ENCODE assay signal across 8 cellular contexts in the genomic region with DNA sequence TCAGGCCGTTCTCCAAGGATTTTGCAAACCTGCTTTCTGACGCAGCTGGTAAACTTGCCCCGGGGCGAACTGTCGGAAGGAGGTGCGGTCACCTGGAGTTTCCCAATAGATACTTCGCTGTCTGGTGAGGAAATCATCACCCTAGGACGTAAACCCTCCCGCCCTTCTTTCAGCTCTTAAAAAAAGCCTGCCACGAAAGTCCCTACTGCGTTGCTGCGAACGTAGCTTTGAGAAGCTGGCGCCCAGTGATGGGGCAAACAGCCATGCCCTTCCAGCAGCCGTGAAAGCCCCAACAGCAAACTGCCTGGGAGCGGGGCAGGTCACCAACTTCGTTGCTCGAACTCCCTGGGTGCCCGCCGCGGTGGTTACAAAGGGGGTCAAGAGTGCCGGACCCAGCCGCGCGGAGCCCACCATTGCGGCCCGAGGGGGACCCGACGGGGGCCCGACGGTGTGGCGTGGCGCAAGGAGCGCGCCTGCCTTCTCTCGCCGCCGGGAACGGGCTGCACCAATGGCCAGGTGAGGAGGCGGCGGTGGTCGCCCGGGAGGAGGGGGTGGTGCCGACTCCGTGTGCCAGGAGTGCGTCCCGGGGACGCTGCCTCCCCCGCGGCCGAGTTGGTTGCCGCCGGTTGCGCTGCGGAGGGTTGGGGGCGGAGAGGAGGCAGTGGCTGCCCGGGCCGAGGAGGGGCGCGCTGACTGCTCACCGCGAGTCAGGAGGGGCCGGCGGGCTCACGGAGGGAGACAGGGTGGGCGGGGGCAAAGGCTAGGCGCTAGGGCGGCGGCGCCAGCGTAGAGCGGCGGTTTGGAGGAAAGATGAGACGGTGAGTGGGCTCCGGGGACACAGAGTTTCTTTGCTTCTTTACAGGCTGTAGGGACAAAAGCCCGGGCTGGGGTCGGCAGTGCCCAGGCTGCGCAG. TPM values are rescaled to one million over a fixed set of nuclear protein-coding genes. Genes with fewer than 3 reads are reported as not detected.
DNase-seq lines count a peak whose midpoint lies in the region; ATAC-seq and TF ChIP-seq lines count a peak whose summit lies in the region.

A gene (plus strand): TSS at position 205 of the 913 bp plus-strand sequence. CDS start 24,813 bp downstream, outside the sequence.

- no peaks in the 10 kb centered on the region for H3K79me2 ChIP-seq in SU-DHL-6 (ENCODE audit: insufficient read depth, low read length)

- H3F3A ChIP-seq in SU-DHL-6 (ENCODE audit: insufficient read depth): peaks cover 7% of the 10 kb centered on the region; the same call in 1 of the 2 replicates

- no peak for TF ChIP-seq CTCF in SU-DHL-6 (IDR thresholded peaks at IDR 0.05; ENCODE audit: insufficient read depth, low read length, poor library complexity, severe bottlenecking)

- H3K4me2 ChIP-seq in SU-DHL-6 (ENCODE audit: low read depth, low read length, poor library complexity, severe bottlenecking): peak within 1 kb of the TSS; percentile 76

- H3K27me3 ChIP-seq in HUES6 (ENCODE audit: control insufficient read depth, insufficient read depth, low read length): peaks cover 16% of the 10 kb centered on the region; the same call in 1 of the 2 replicates
- no peaks in the 10 kb centered on the region for H3K27me3 ChIP-seq in SU-DHL-6 (ENCODE audit: low read length)
- no peaks in the 10 kb centered on the region for H3K27me3 ChIP-seq in adipocyte (replicated peaks; ENCODE audit: control insufficient read depth, insufficient read depth, low read length)

- no peaks in the 10 kb centered on the region for H3K36me3 ChIP-seq in HUES6 (ENCODE audit: control insufficient read depth, insufficient read depth, low read length)
- no peaks in the 10 kb centered on the region for H3K36me3 ChIP-seq in SU-DHL-6 (ENCODE audit: low read length)
- H3K36me3 ChIP-seq in adipocyte (ENCODE audit: control insufficient read depth, insufficient read depth, low read length, severe bottlenecking): no peaks in the 10 kb centered on the region

- no peaks in the 10 kb centered on the region for H3K9me3 ChIP-seq in HUES6 (ENCODE audit: control insufficient read depth, insufficient read depth, low read depth, low read length)
- no peaks in the 10 kb centered on the region for H3K9me3 ChIP-seq in SU-DHL-6 (ENCODE audit: insufficient read depth, low read length)
- H3K9me3 ChIP-seq in adipocyte (ENCODE audit: control insufficient read depth, low read length): no peaks in the 10 kb centered on the region

- peak within 1 kb of the TSS; percentile 94 for H3K4me3 ChIP-seq in HUES6 (ENCODE audit: low read depth, low read length)
- peak within 1 kb of the TSS; percentile 66 for H3K4me3 ChIP-seq in SU-DHL-6 (ENCODE audit: insufficient read depth, low read length, poor library complexity, severe bottlenecking)
- peak within 1 kb of the TSS; percentile 96 for H3K4me3 ChIP-seq in adipocyte (ENCODE audit: low read length)

- intact Hi-C loops in left cardiac atrium (cut with DNase I): loop anchor here in 1 of 2 donors (10.0 kb wide), 1 partner anchor 55 kb away; no protein-coding TSS in a partner anchor

- peak within 1 kb of the TSS; percentile 97 for H3K27ac ChIP-seq in HUES6 (ENCODE audit: low read depth, low read length)
- H3K27ac ChIP-seq in SU-DHL-6 (ENCODE audit: low read depth, low read length): no peak within 1 kb of the TSS

- no peaks in the 10 kb centered on the region for H3K9me2 ChIP-seq in SU-DHL-6 (replicated peaks; ENCODE audit: insufficient read depth, low read length)

- peak; percentile 92 for DNase-seq in adipocyte (ENCODE audit: low read depth)
- peak; percentile 85 for DNase-seq in left cardiac atrium
- DNase-seq in renal cortical epithelial cell (ENCODE audit: low read depth): peak; percentile 88

- H3K4me1 ChIP-seq in HUES6 (ENCODE audit: control insufficient read depth, insufficient read depth, low read length) (peaks cover 42% of the 10 kb centered on the region), adipocyte (ENCODE audit: control insufficient read depth, insufficient read depth, low read length) (peaks cover 34% of the 10 kb centered on the region)

- H3K9ac ChIP-seq in HUES6 (ENCODE audit: low read length) (peak within 1 kb of the TSS; percentile 99), SU-DHL-6 (ENCODE audit: low read length) (peak within 1 kb of the TSS; percentile 67), adipocyte (ENCODE audit: low read length) (peak within 1 kb of the TSS; percentile 97)

- no peaks in the 10 kb centered on the region for H4K20me1 ChIP-seq in SU-DHL-6 (ENCODE audit: low read depth, low read length)

- ATAC-seq in GM18868 (IDR thresholded peaks at IDR 0.05; ENCODE audit: unreplicated experiment): peak; percentile 30
- peak; percentile 93 to 94 for ATAC-seq in left cardiac atrium
- no peak for ATAC-seq in HG03469 (IDR thresholded peaks at IDR 0.05; ENCODE audit: unreplicated experiment)
- no peak for ATAC-seq in HG03442 (IDR thresholded peaks at IDR 0.05; ENCODE audit: unreplicated experiment)

- H2AFZ ChIP-seq in SU-DHL-6 (ENCODE audit: low read depth, low read length, severe bottlenecking): peak within 1 kb of the TSS; percentile 80

RNA-seq across cellular contexts. Expression of the gene that starts here (rescaled TPM):
- total RNA-seq in left cardiac atrium (10 to 100 TPM; 29.0 to 31.2 TPM), renal cortical epithelial cell (109 and 145 TPM in 2 replicates)

Comparison
In these comparisons a context has a peak if more than half of its experiments do, and no peak if none do; other contexts are left out.
1. ATAC-seq: peak in GM18868 (single experiment) and left cardiac atrium (2 of 2); none in HG03469 (single experiment) and HG03442 (single experiment).
2. Peak in every context shown above with its lines, with median percentiles within 50 percentile points of each other: H3K4me3 ChIP-seq, H3K9ac ChIP-seq and DNase-seq.